9 cellular contexts compared by ENCODE assay signal in genomic region chr10:89352039-89352597, GRCh38. TPM values are rescaled to one million over a fixed set of nuclear protein-coding genes. Genes with fewer than 3 reads are reported as not detected.
DNase-seq lines count a peak whose midpoint lies in the region; ATAC-seq, FAIRE-seq and TF ChIP-seq lines count a peak whose summit lies in the region.
"Had no signal": no experiment of that assay in that cellular context is flagged by ENCODE, and none has a peak within 500 bp of the region (broad histone marks: within the 10 kb centered on the region; RNA-seq: fewer than 3 reads in every experiment).

No MANE protein-coding gene starts in this region.

- intact Hi-C loops in A673 (cut with micrococcal nuclease; ENCODE audit: unreplicated experiment), result no loop called here

- H3K4me1 ChIP-seq in A673 (ENCODE audit: insufficient read depth, low read length, poor library complexity, severe bottlenecking), result peaks cover 66% of the 10 kb centered on the region
- peaks cover 23% of the 10 kb centered on the region for H3K4me1 ChIP-seq in keratinocyte (ENCODE audit: control insufficient read depth, extremely low read depth, insufficient read depth, low read length)
- H3K4me1 ChIP-seq in thoracic aorta (ENCODE audit: control insufficient read depth in 1 of 2, low read depth in 2 of 2), result peaks cover 25 to 43% of the 10 kb centered on the region in 2 donors

- peak overlapping the region; percentile 58 for H3K4me2 ChIP-seq in keratinocyte (ENCODE audit: control insufficient read depth, extremely low read depth, insufficient read depth, low read depth, low read length)

- ATAC-seq in HG02571 (IDR thresholded peaks at IDR 0.05; ENCODE audit: unreplicated experiment), result peak; percentile 36
- ATAC-seq in thoracic aorta (ENCODE audit: insufficient number of reproducible peaks, low FRiP score, low read depth), result peak; percentile 18

- CTCF ChIA-PET in A673 (lab: Charles Lee), result no interaction called here

- DNase-seq in A673 (ENCODE audit: low spot score) (peak; percentile 75), amniotic epithelial cell (ENCODE audit: low read depth) (peak; percentile 97), keratinocyte (ENCODE audit: low read depth, low spot score) (peak; percentile 70), thoracic aorta (ENCODE audit: low spot score) (no peak), activated T-cell treated with anti-CD3 and anti-CD28 coated beads for 4 hours (no peak), DMS79 treated with DMSO at 0.1 percent for 48 hours (lab: John Stamatoyannopoulos, UW) (no peak), NCI-H82 treated with DMSO at 0.1 percent for 48 hours (lab: John Stamatoyannopoulos, UW; ENCODE audit: unreplicated experiment) (no peak)
- DNase-seq: DND-41 had no signal

- peak overlapping the region; percentile 78 for H2AFZ ChIP-seq in keratinocyte (ENCODE audit: control insufficient read depth, low read length)

- no peaks in the 10 kb centered on the region for H3K9me1 ChIP-seq in keratinocyte (ENCODE audit: control insufficient read depth, extremely low read depth, insufficient read depth, low read length)

- no peaks in the 10 kb centered on the region for H3K27me3 ChIP-seq in A673 (replicated peaks; ENCODE audit: insufficient read depth, low read depth, low read length, poor library complexity)
- H3K27me3 ChIP-seq in keratinocyte (ENCODE audit: control insufficient read depth, extremely low read depth, insufficient read depth, low read length), result no peaks in the 10 kb centered on the region
- no peaks in the 10 kb centered on the region for H3K27me3 ChIP-seq in thoracic aorta (replicated peaks; ENCODE audit: insufficient read depth)

- peak overlapping the region; percentile 58 for H3K9ac ChIP-seq in keratinocyte (ENCODE audit: control insufficient read depth, extremely low read depth, insufficient read depth, low read length)

- no peaks in the 10 kb centered on the region for H4K20me1 ChIP-seq in keratinocyte (ENCODE audit: control insufficient read depth, extremely low read depth, insufficient read depth, low read length)

- H3K36me3 ChIP-seq in A673 (ENCODE audit: insufficient read depth, low read length, poor library complexity, severe bottlenecking) (no peaks in the 10 kb centered on the region), keratinocyte (ENCODE audit: control insufficient read depth in 2 of 2, extremely low read depth in 1 of 2, insufficient read depth in 2 of 2, low read length in 2 of 2) (no peaks in the 10 kb centered on the region), thoracic aorta (no peaks in the 10 kb centered on the region)

- H3K4me3 ChIP-seq in A673 (ENCODE audit: low read depth, low read length, poor library complexity, severe bottlenecking) (no peak overlapping the region), keratinocyte (ENCODE audit: control insufficient read depth in 2 of 3, extremely low read depth in 1 of 3, insufficient read depth in 2 of 3, low read depth in 1 of 3, low read length in 3 of 3) (peak overlapping the region in 1 of 3 experiments; percentile 22), thoracic aorta (peak overlapping the region; percentile 30)

- H3K9me3 ChIP-seq in A673 (ENCODE audit: low read depth, low read length, poor library complexity, severe bottlenecking), result no peaks in the 10 kb centered on the region
- H3K9me3 ChIP-seq in keratinocyte (ENCODE audit: control insufficient read depth, low read depth, low read length), result no peaks in the 10 kb centered on the region
- H3K9me3 ChIP-seq in thoracic aorta, result no peaks in the 10 kb centered on the region

- H3K27ac ChIP-seq in A673 (ENCODE audit: low read depth, low read length, poor library complexity, severe bottlenecking) (peak overlapping the region; percentile 84), keratinocyte (ENCODE audit: control insufficient read depth, insufficient read depth, low read length) (peak overlapping the region; percentile 88), thoracic aorta (peak overlapping the region; percentile 81 to 86)

- no peak for TF ChIP-seq CTCF in A673 (conservative IDR thresholded peaks at IDR 0.05; ENCODE audit: low read depth, low read length)
- no peak for TF ChIP-seq CTCF in keratinocyte (optimal IDR thresholded peaks at IDR 0.05 in 1 of 3, IDR thresholded peaks at IDR 0.05 in 1 of 3, conservative IDR thresholded peaks at IDR 0.05 in 1 of 3; ENCODE audit: extremely low read depth in 1 of 3, insufficient read depth in 2 of 3, low read length in 3 of 3)
- TF ChIP-seq CTCF in thoracic aorta (IDR thresholded peaks at IDR 0.05), result no peak

- no TSS peak for BruUV-seq in A673 (replicated peaks; lab: Mats Ljungman, UMichigan)

- dilution Hi-C loops in keratinocyte (cut with MboI; ENCODE audit: extremely low pct_ligation_motif_present, low sequenced_read_pairs), result no loop called here

- no peaks in the 10 kb centered on the region for H3K79me2 ChIP-seq in keratinocyte (ENCODE audit: control insufficient read depth, insufficient read depth, low read length)

- POLR2A ChIA-PET in A673 (lab: Charles Lee; ENCODE audit: low non-redundant PET), result no interaction called here

- peak; percentile 82 for FAIRE-seq in keratinocyte (lab: Jason Lieb, UNC)

RNA-seq across cellular contexts. Expression of gene IFIT3, which starts 24.3 kb away (rescaled TPM):
- 5.6 and 6.7 TPM in 2 replicates for total RNA-seq in A673 (2021)
- 30.2 to 83.1 TPM (median 42.6 TPM) in 3 replicates for polyA plus RNA-seq in keratinocyte
- polyA plus RNA-seq in keratinocyte (2011; ENCODE audit: low read depth), result 1.7 TPM
- polyA plus RNA-seq in keratinocyte (2011; cell fraction: cytosol; rRNA removed), result 22.6 and 33.1 TPM in 2 replicates
- 31.4 and 34.0 TPM in 2 replicates for polyA plus RNA-seq in keratinocyte (2011; cell fraction: nucleus; rRNA removed)
- polyA plus RNA-seq in keratinocyte (2012; ENCODE audit: low replicate concordance), result 0.96 and 57.0 TPM in 2 replicates
- 3.4 to 22.3 TPM (median 10.7 TPM) in 3 replicates for polyA minus RNA-seq in keratinocyte
- 11.7 TPM for polyA minus RNA-seq in keratinocyte (2011; cell fraction: cytosol; rRNA and poly(A)+ RNA removed)
- polyA minus RNA-seq in keratinocyte (2011; cell fraction: nucleus; rRNA and poly(A)+ RNA removed), result 9.2 and 19.9 TPM in 2 replicates
- total RNA-seq in thoracic aorta, result 10 to 100 TPM in 1 of 2 donors, 1 to 10 TPM in 1; 9.6 to 22.7 TPM

RNA-seq across cellular contexts. Expression of gene IFIT1B, which starts 25.7 kb away (rescaled TPM):
- total RNA-seq in A673 (2021) (not detected in 2 replicates), thoracic aorta (not detected)
- not detected in 3 replicates for polyA plus RNA-seq in keratinocyte
- polyA plus RNA-seq in keratinocyte (2011; ENCODE audit: low read depth), result not detected
- polyA plus RNA-seq in keratinocyte (2011; cell fraction: cytosol; rRNA removed), result not detected in 2 replicates
- polyA plus RNA-seq in keratinocyte (2011; cell fraction: nucleus; rRNA removed), result not detected in 2 replicates
- polyA plus RNA-seq in keratinocyte (2012; ENCODE audit: low replicate concordance), result not detected in 2 replicates
- not detected in 3 replicates for polyA minus RNA-seq in keratinocyte
- not detected for polyA minus RNA-seq in keratinocyte (2011; cell fraction: cytosol; rRNA and poly(A)+ RNA removed)
- not detected in 2 replicates for polyA minus RNA-seq in keratinocyte (2011; cell fraction: nucleus; rRNA and poly(A)+ RNA removed)

RNA-seq across cellular contexts. Expression of gene IFIT1, which starts 40.3 kb away (rescaled TPM):
- total RNA-seq in A673 (2021), result 2.4 and 3.2 TPM in 2 replicates
- polyA plus RNA-seq in keratinocyte, result 96.9 to 140 TPM (median 112 TPM) in 3 replicates
- 0.51 TPM for polyA plus RNA-seq in keratinocyte (2011; ENCODE audit: low read depth)
- polyA plus RNA-seq in keratinocyte (2011; cell fraction: cytosol; rRNA removed), result 47.7 and 95.1 TPM in 2 replicates
- polyA plus RNA-seq in keratinocyte (2011; cell fraction: nucleus; rRNA removed), result 73.5 and 102 TPM in 2 replicates
- polyA plus RNA-seq in keratinocyte (2012; ENCODE audit: low replicate concordance), result 1.6 and 83.3 TPM in 2 replicates
- 3.9 to 61.5 TPM (median 32.3 TPM) in 3 replicates for polyA minus RNA-seq in keratinocyte
- polyA minus RNA-seq in keratinocyte (2011; cell fraction: cytosol; rRNA and poly(A)+ RNA removed), result 20.1 TPM
- polyA minus RNA-seq in keratinocyte (2011; cell fraction: nucleus; rRNA and poly(A)+ RNA removed), result 25.6 and 37.2 TPM in 2 replicates
- 10 to 100 TPM in 1 of 2 donors, 1 to 10 TPM in 1; 9.0 to 44.3 TPM for total RNA-seq in thoracic aorta

RNA-seq across cellular contexts. Expression of gene IFIT2, which starts 50.3 kb away (rescaled TPM):
- total RNA-seq in A673 (2021) (1.7 and 1.9 TPM in 2 replicates), thoracic aorta (10 to 100 TPM in 1 of 2 donors, 1 to 10 TPM in 1; 5.9 to 17.1 TPM)
- polyA plus RNA-seq in keratinocyte, result 3.4 to 4.3 TPM (median 3.9 TPM) in 3 replicates
- 1.5 TPM for polyA plus RNA-seq in keratinocyte (2011; ENCODE audit: low read depth)
- 2.3 and 3.8 TPM in 2 replicates for polyA plus RNA-seq in keratinocyte (2011; cell fraction: cytosol; rRNA removed)
- polyA plus RNA-seq in keratinocyte (2011; cell fraction: nucleus; rRNA removed), result 3.8 and 4.4 TPM in 2 replicates
- polyA plus RNA-seq in keratinocyte (2012; ENCODE audit: low replicate concordance), result 1.1 and 3.7 TPM in 2 replicates
- polyA minus RNA-seq in keratinocyte, result 0.26 to 2.6 TPM (median 1.7 TPM) in 3 replicates
- polyA minus RNA-seq in keratinocyte (2011; cell fraction: cytosol; rRNA and poly(A)+ RNA removed), result 2.5 TPM
- 2.4 and 3.6 TPM in 2 replicates for polyA minus RNA-seq in keratinocyte (2011; cell fraction: nucleus; rRNA and poly(A)+ RNA removed)

Comparison
In these comparisons a context has a peak if more than half of its experiments do, and no peak if none do; other contexts are left out.
1. DNase-seq: peak in A673 (single experiment), amniotic epithelial cell (single experiment) and keratinocyte (single experiment); none in thoracic aorta (single experiment), activated T-cell treated with anti-CD3 and anti-CD28 coated beads for 4 hours (single experiment), DMS79 treated with DMSO at 0.1 percent for 48 hours (single experiment) and NCI-H82 treated with DMSO at 0.1 percent for 48 hours (single experiment).
2. Peak in every context shown above with its lines, with median percentiles within 50 percentile points of each other: H3K27ac ChIP-seq.